ENCODE assay signal across 16 cellular contexts in the genomic region with DNA sequence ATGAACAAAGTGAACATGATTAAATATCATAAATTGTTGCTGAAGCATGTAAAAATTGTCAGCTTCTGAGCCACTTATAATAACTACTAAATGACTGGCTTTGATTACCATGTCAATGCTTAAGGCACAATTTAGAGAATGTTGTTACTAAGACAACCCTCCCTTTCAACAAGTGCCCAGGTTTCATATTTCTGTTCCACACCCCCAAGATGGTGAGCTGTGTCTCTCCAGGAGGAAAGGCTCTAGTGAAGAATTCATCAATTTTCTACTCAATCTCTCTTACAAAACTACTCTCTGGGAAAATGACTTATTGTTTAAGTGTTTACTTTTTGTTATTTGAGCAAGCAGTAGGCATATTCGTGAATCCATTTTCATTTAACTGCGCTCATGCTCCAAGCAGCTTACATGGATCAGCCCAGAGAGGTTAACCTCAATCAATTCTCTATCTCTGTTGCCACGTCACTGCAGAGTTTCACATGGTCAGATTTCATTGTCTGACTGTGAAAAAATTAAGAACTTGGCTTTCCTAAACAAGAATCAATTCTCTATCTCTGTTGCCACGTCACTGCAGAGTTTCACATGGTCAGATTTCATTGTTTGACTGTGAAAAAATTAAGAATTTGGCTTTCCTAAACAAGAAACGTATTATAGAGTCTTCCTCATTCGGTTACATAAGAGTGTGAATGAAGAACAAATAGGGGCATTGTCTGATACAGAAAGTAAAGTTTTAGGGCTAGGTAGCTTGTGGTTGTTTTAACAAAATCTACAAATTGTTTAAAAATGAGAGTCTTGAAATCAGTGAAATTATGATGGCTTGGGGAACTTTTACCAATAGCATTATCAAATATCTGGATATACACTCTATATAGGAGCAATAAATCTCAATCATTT. TPM values are rescaled to one million over a fixed set of nuclear protein-coding genes. Genes with fewer than 3 reads are reported as not detected.
DNase-seq lines count a peak whose midpoint lies in the region; TF ChIP-seq lines count a peak whose summit lies in the region.
"Had no signal": no experiment of that assay in that cellular context is flagged by ENCODE, and none has a peak within 500 bp of the region (broad histone marks: within the 10 kb centered on the region; RNA-seq: fewer than 3 reads in every experiment).

No MANE protein-coding gene starts in this region.

- no peaks in the 10 kb centered on the region for H3K36me3 ChIP-seq in neuron (ENCODE audit: insufficient read depth, low read length)

- WGBS in lower leg skin, 2 donors = 50 to 65% methylated on average over 6 of the region's 6 CpGs

- peak overlapping the region; percentile 69 for H2AFZ ChIP-seq in neuron (ENCODE audit: low read depth, low read length)
- H2AFZ ChIP-seq: PC-9 had no signal

- H3K27me3 ChIP-seq in neuron (ENCODE audit: insufficient read depth, low read length) = no peaks in the 10 kb centered on the region

- H3K4me3 ChIP-seq in GM12865 (ENCODE audit: low read depth, low read length) = no peak overlapping the region
- H3K4me3 ChIP-seq in epithelial cell of esophagus (ENCODE audit: low read length) = no peak overlapping the region
- H3K4me3 ChIP-seq in neuron (ENCODE audit: low read length) = no peak overlapping the region
- H3K4me3 ChIP-seq in lower leg skin (ENCODE audit: low read depth, poor library complexity, severe bottlenecking) = no peak overlapping the region
- H3K4me3 ChIP-seq: PC-9 had no signal

- no peak for TF ChIP-seq CTCF in GM12865 (IDR thresholded peaks at IDR 0.05; ENCODE audit: insufficient read depth, low read depth, low read length, missing control alignments)
- no peak for TF ChIP-seq CTCF in epithelial cell of esophagus (IDR thresholded peaks at IDR 0.05; ENCODE audit: insufficient read depth, low read depth, low read length, missing control alignments)
- TF ChIP-seq CTCF in lower leg skin (IDR thresholded peaks at IDR 0.05) = no peak

- DNase-seq in GM12865 (ENCODE audit: low read depth) = peak; percentile 41
- DNase-seq in NCI-H187 treated with DMSO at 0.1 percent for 48 hours (lab: John Stamatoyannopoulos, UW) = peak; percentile 93
- peak; percentile 40 for DNase-seq in epithelial cell of esophagus (ENCODE audit: low read depth)
- no peak for DNase-seq in activated effector memory CD4-positive, alpha-beta T cell treated with anti-CD3 and anti-CD28 coated beads, Interleukin-2, amount 50 U/mL, for 16 hours
- DNase-seq in NCI-H774 (lab: John Stamatoyannopoulos, UW) = no peak
- DNase-seq in CD1c-positive myeloid dendritic cell (ENCODE audit: extremely low spot score) = no peak
- no peak for DNase-seq in lower leg skin (ENCODE audit: low spot score in 2 of 2)
- DNase-seq: activated CD4-positive, alpha-beta T cell treated with anti-CD3 and anti-CD28 coated beads, Interleukin-2, amount 10 ng/mL, durations not matched to agents 24 days and 14 days; activated T-cell treated with anti-CD3 and anti-CD28 coated beads, Interleukin-2, amount 50 U/mL, for 48 hours; effector CD8-positive, alpha-beta T cell; GDM1; stimulated activated CD4-positive, alpha-beta T cell treated with anti-CD3 and anti-CD28 coated beads, Interleukin-4, amount 100 ng/mL, for 24 hours; stimulated activated naive CD8-positive, alpha-beta T cell treated with anti-CD3 and anti-CD28 coated beads, Interleukin-15, Interleukin-2, amounts not matched to agents 100 U/mL and 50 U/mL, for 24 hours; T-helper 17 cell had no signal

- intact Hi-C loops in lower leg skin (cut with DNase I; ENCODE audit: low total_unique reads) = no loop called here

- no peak for TF ChIP-seq POLR2A in lower leg skin (IDR thresholded peaks at IDR 0.05)

- H3K4me1 ChIP-seq in neuron (ENCODE audit: insufficient read depth, low read length) = peaks cover 9% of the 10 kb centered on the region

- H3K9me3 ChIP-seq in neuron (ENCODE audit: low read length) = peaks cover 3% of the 10 kb centered on the region

RNA-seq across cellular contexts. Expression of a gene that starts 49.7 kb away (rescaled TPM):
- total RNA-seq in lower leg skin = 10 to 100 TPM in 1 of 4 donors, 1 to 10 TPM in 3; 3.0 to 13.4 (median 8.3) TPM

Comparison
In these comparisons a context has a peak if more than half of its experiments do, and no peak if none do; other contexts are left out.
1. DNase-seq: peak in GM12865 (single experiment), NCI-H187 treated with DMSO at 0.1 percent for 48 hours (single experiment) and epithelial cell of esophagus (single experiment); none in activated effector memory CD4-positive, alpha-beta T cell treated with anti-CD3 and anti-CD28 coated beads, Interleukin-2, amount 50 U/mL, for 16 hours (single experiment), NCI-H774 (single experiment), CD1c-positive myeloid dendritic cell (single experiment) and lower leg skin (0 of 2).